In genomic region chr1:27772071-27772470, GRCh38 we compare ENCODE assay signal across 8 cellular contexts. TPM values are rescaled to one million over a fixed set of nuclear protein-coding genes. Genes with fewer than 3 reads are reported as not detected.
DNase-seq lines count a peak whose midpoint lies in the region; ATAC-seq, FAIRE-seq and TF ChIP-seq lines count a peak whose summit lies in the region.

No MANE protein-coding gene starts in this region.

- H3K4me3 ChIP-seq in CD4-positive, alpha-beta memory T cell (ENCODE audit: low read length in 2 of 2), result peak overlapping the region; percentile 80 to 96
- H3K4me3 ChIP-seq in OCI-LY1 (ENCODE audit: low read depth, low read length, poor library complexity, severe bottlenecking) (peak overlapping the region; percentile 90), duodenal mucosa (ENCODE audit: low read depth in 1 of 2, low read length in 2 of 2) (peak overlapping the region; percentile 96 to 97), neutrophil (ENCODE audit: low read depth in 1 of 2, low read length in 1 of 2) (peak overlapping the region; percentile 84 to 88)

- TF ChIP-seq CTCF in OCI-LY1 (IDR thresholded peaks at IDR 0.05; ENCODE audit: low read length), result no peak
- TF ChIP-seq CTCF in neutrophil (IDR thresholded peaks at IDR 0.05), result no peak
- no peak for TF ChIP-seq CTCF in D721Med (IDR thresholded peaks at IDR 0.05; ENCODE audit: insufficient read depth, missing control alignments)

- peak overlapping the region; percentile 87 for H3K27ac ChIP-seq in CD4-positive, alpha-beta memory T cell (ENCODE audit: low read depth, low read length)
- H3K27ac ChIP-seq in OCI-LY1 (ENCODE audit: low read depth, low read length, poor library complexity, severe bottlenecking), result peak overlapping the region; percentile 56
- H3K27ac ChIP-seq in duodenal mucosa (ENCODE audit: low read depth, low read length), result no peak overlapping the region
- H3K27ac ChIP-seq in neutrophil, result peak overlapping the region; percentile 88

- H3K36me3 Mint-ChIP-seq in CD4-positive, alpha-beta memory T cell, result peaks cover 0 to 14% of the 10 kb centered on the region in 2 donors

- H3K4me2 ChIP-seq in OCI-LY1 (ENCODE audit: low read length), result peak overlapping the region; percentile 69

- H4K20me1 ChIP-seq in OCI-LY1 (ENCODE audit: insufficient read depth, low read length), result no peaks in the 10 kb centered on the region

- no peaks in the 10 kb centered on the region for H3K27me3 Mint-ChIP-seq in CD4-positive, alpha-beta memory T cell

- H3K4me1 ChIP-seq in CD4-positive, alpha-beta memory T cell (ENCODE audit: insufficient read depth, low read length), result peaks cover 32% of the 10 kb centered on the region
- peaks cover 20% of the 10 kb centered on the region for H3K4me1 ChIP-seq in OCI-LY1 (ENCODE audit: insufficient read depth, low read length, severe bottlenecking)
- H3K4me1 ChIP-seq in duodenal mucosa (ENCODE audit: control insufficient read depth in 1 of 2, insufficient read depth in 2 of 2, low read length in 2 of 2), result peaks cover 4 to 17% of the 10 kb centered on the region in 2 donors
- H3K4me1 ChIP-seq in neutrophil (ENCODE audit: control insufficient read depth in 1 of 2, insufficient read depth in 1 of 2, low read depth in 1 of 2, low read length in 1 of 2), result peaks cover 18 to 23% of the 10 kb centered on the region in 2 experiments

- H3K27me3 ChIP-seq in CD4-positive, alpha-beta memory T cell (ENCODE audit: insufficient read depth, low read length), result no peaks in the 10 kb centered on the region
- no peaks in the 10 kb centered on the region for H3K27me3 ChIP-seq in OCI-LY1 (ENCODE audit: insufficient read depth, low read length)
- H3K27me3 ChIP-seq in duodenal mucosa (ENCODE audit: control insufficient read depth in 1 of 2, insufficient read depth in 2 of 2, low read length in 2 of 2), result no peaks in the 10 kb centered on the region
- no peaks in the 10 kb centered on the region for H3K27me3 ChIP-seq in neutrophil

- H3K9me3 ChIP-seq in CD4-positive, alpha-beta memory T cell (ENCODE audit: control insufficient read depth in 1 of 2, low read length in 2 of 2), result no peaks in the 10 kb centered on the region
- H3K9me3 ChIP-seq in OCI-LY1 (ENCODE audit: low read length), result no peaks in the 10 kb centered on the region
- no peaks in the 10 kb centered on the region for H3K9me3 ChIP-seq in duodenal mucosa (ENCODE audit: control insufficient read depth in 1 of 2, low read length in 2 of 2)
- H3K9me3 ChIP-seq in neutrophil, result no peaks in the 10 kb centered on the region

- no peak for ATAC-seq in esophagus mucosa

- H3K4me1 Mint-ChIP-seq in CD4-positive, alpha-beta memory T cell, result peaks cover 21 to 31% (median 24%) of the 10 kb centered on the region in 4 donors

- DNase-seq in CD4-positive, alpha-beta memory T cell, result peak in 1 of 5 donors; percentile 0
- DNase-seq in LoVo (ENCODE audit: low spot score), result no peak
- DNase-seq in stimulated activated CD4-positive, alpha-beta T cell treated with anti-CD3 and anti-CD28 coated beads, Interleukin-4, amount 100 ng/mL, for 24 hours, result no peak
- DNase-seq in D721Med (ENCODE audit: insufficient read length, low spot score), result no peak

- H3K9me3 Mint-ChIP-seq in CD4-positive, alpha-beta memory T cell, result no peaks in the 10 kb centered on the region

- FAIRE-seq in D721Med (lab: Jason Lieb, UNC), result no peak

- H3K79me2 ChIP-seq in OCI-LY1 (ENCODE audit: insufficient read depth, low read length), result peaks cover 26% of the 10 kb centered on the region

- H3F3A ChIP-seq in OCI-LY1 (ENCODE audit: insufficient read depth, low read length), result no peaks in the 10 kb centered on the region

- no peaks in the 10 kb centered on the region for H3K36me3 ChIP-seq in CD4-positive, alpha-beta memory T cell (ENCODE audit: insufficient read depth, low read length)
- H3K36me3 ChIP-seq in OCI-LY1 (ENCODE audit: insufficient read depth, low read length) (peaks cover 9% of the 10 kb centered on the region; the same call in 1 of the 2 replicates), duodenal mucosa (ENCODE audit: control insufficient read depth in 1 of 2, insufficient read depth in 2 of 2, low read length in 2 of 2) (no peaks in the 10 kb centered on the region), neutrophil (peaks cover 11% of the 10 kb centered on the region)

- H3K9ac ChIP-seq in OCI-LY1 (ENCODE audit: low read length), result peak overlapping the region; percentile 57; the same call in 1 of the 2 replicates
- H3K9ac ChIP-seq in duodenal mucosa (ENCODE audit: low read depth in 1 of 2, low read length in 2 of 2), result peak overlapping the region; percentile 42 to 43

- peak overlapping the region; percentile 86 to 99 (median 99) for H3K27ac Mint-ChIP-seq in CD4-positive, alpha-beta memory T cell

- no peaks in the 10 kb centered on the region for H3K9me2 ChIP-seq in OCI-LY1 (ENCODE audit: low read depth, low read length)

- intact Hi-C loops in CD4-positive, alpha-beta memory T cell (cut with micrococcal nuclease), result loop anchor here (1.0 to 2.0 kb wide), 2 partner anchors 47 to 449 kb away; partner anchors contain the start of genes FAM76A and TMEM222

- peak overlapping the region; percentile 91 to 98 (median 94) for H3K4me3 Mint-ChIP-seq in CD4-positive, alpha-beta memory T cell

- peak overlapping the region; percentile 98 for H2AFZ ChIP-seq in OCI-LY1 (ENCODE audit: low read length)

- POLR2A ChIA-PET in CD4-positive, alpha-beta memory T cell (lab: Charles Lee; ENCODE audit: partially characterized antibody), result interaction anchor here (1.2 to 3.7 kb wide), 7 partner anchors 15 to 187 kb away, joined by 3 to 50 read pairs (median 4); partner anchors contain the start of genes AHDC1, FAM76A, PPP1R8 and THEMIS2

- CTCF ChIA-PET in CD4-positive, alpha-beta memory T cell (lab: Charles Lee; ENCODE audit: partially characterized antibody), result interaction anchor here (2.0 to 2.9 kb wide), 3 partner anchors 47 to 109 kb away, joined by 6 to 20 read pairs (median 19); partner anchors contain the start of gene FAM76A

RNA-seq across cellular contexts. Expression of gene STX12, which starts 0.9 kb away (rescaled TPM):
- total RNA-seq in CD4-positive, alpha-beta memory T cell, result 10 to 100 TPM; 25.2 to 27.5 TPM
- 10 to 100 TPM; 13.7 to 17.8 TPM for polyA plus RNA-seq in CD4-positive, alpha-beta memory T cell
- total RNA-seq in esophagus mucosa, result 45.6 TPM

RNA-seq across cellular contexts. Expression of gene FAM76A, which starts 46.3 kb away (rescaled TPM):
- total RNA-seq in CD4-positive, alpha-beta memory T cell, result 10 to 100 TPM; 22.8 to 26.0 TPM
- polyA plus RNA-seq in CD4-positive, alpha-beta memory T cell, result 10 to 100 TPM in 1 of 2 donors, 1 to 10 TPM in 1; 3.1 to 10.3 TPM
- total RNA-seq in esophagus mucosa, result 11.8 TPM

RNA-seq across cellular contexts. Expression of gene PPP1R8, which starts 58.5 kb away (rescaled TPM):
- 10 to 100 TPM; 40.8 to 45.8 TPM for total RNA-seq in CD4-positive, alpha-beta memory T cell
- 10 to 100 TPM; 27.8 to 39.2 TPM for polyA plus RNA-seq in CD4-positive, alpha-beta memory T cell
- total RNA-seq in esophagus mucosa, result 30.0 TPM
